17 cellular contexts compared by ENCODE assay signal in genomic region chr13:113162783-113163685, GRCh38. TPM values are rescaled to one million over a fixed set of nuclear protein-coding genes. Genes with fewer than 3 reads are reported as not detected.
DNase-seq lines count a peak whose midpoint lies in the region; ATAC-seq, FAIRE-seq and TF ChIP-seq lines count a peak whose summit lies in the region.
"Had no signal": no experiment of that assay in that cellular context is flagged by ENCODE, and none has a peak within 500 bp of the region (broad histone marks: within the 10 kb centered on the region; RNA-seq: fewer than 3 reads in every experiment).

No MANE protein-coding gene starts in this region.

- H3K36me3 ChIP-seq in K562 (ENCODE audit: control insufficient read depth, insufficient read depth, low read length) (no peaks in the 10 kb centered on the region; the same call in 2 of the 3 replicates), osteoblast (ENCODE audit: insufficient read depth, low read length) (no peaks in the 10 kb centered on the region)

- FAIRE-seq in K562 (lab: Jason Lieb, UNC) = no peak

- H3K27ac Mint-ChIP-seq in activated CD4-positive, alpha-beta T cell treated with anti-CD3 and anti-CD28 coated beads, Interleukin-2, amount 10 ng/mL, durations not matched to agents 7 days and 5 days = peak overlapping the region; percentile 79

- CTCF ChIA-PET in activated CD4-positive, alpha-beta T cell treated with anti-CD3 and anti-CD28 coated beads, Interleukin-2, amount 10 ng/mL, durations not matched to agents 7 days and 5 days (lab: Charles Lee) = no interaction called here
- CTCF ChIA-PET in K562 (lab: Yijun Ruan, JAX; ENCODE audit: low intra/inter-chr PET ratio) = no interaction called here

- WGBS in K562 (ENCODE audit: insufficient coverage, low coverage, missing lambda C conversion rate) = 24% methylated on average over 19 of the region's 25 CpGs

- TF ChIP-seq CTCF in K562 (IDR thresholded peaks at IDR 0.05 in 2 of 3, conservative IDR thresholded peaks at IDR 0.05 in 1 of 3; ENCODE audit: insufficient read depth in 2 of 3, low read depth in 1 of 3, low read length in 3 of 3) (no peak), osteoblast (IDR thresholded peaks at IDR 0.05; ENCODE audit: extremely low read depth, low read depth, low read length) (no peak), omental fat pad (IDR thresholded peaks at IDR 0.05) (no peak)

- H3K27ac ChIP-seq in K562 (ENCODE audit: extremely low read depth, low read depth, low read length) (no peak overlapping the region), osteoblast (ENCODE audit: low read depth, low read length) (no peak overlapping the region)
- H3K27ac ChIP-seq: KMS-11, tibial artery had no signal

- no peaks in the 10 kb centered on the region for H3K9me3 Mint-ChIP-seq in activated CD4-positive, alpha-beta T cell treated with anti-CD3 and anti-CD28 coated beads, Interleukin-2, amount 10 ng/mL, durations not matched to agents 7 days and 5 days
- H3K9me3 Mint-ChIP-seq: brain had no signal

- no peak for TF ChIP-seq RAD21 in K562 (CRISPR knock-in tag; conservative IDR thresholded peaks at IDR 0.05 in 1 of 2, IDR thresholded peaks at IDR 0.05 in 1 of 2)

- no peaks in the 10 kb centered on the region for H3K27me3 Mint-ChIP-seq in activated CD4-positive, alpha-beta T cell treated with anti-CD3 and anti-CD28 coated beads, Interleukin-2, amount 10 ng/mL, durations not matched to agents 7 days and 5 days

- H3K79me2 ChIP-seq in K562 (ENCODE audit: control insufficient read depth, insufficient read depth, low read length) (no peaks in the 10 kb centered on the region), osteoblast (ENCODE audit: insufficient read depth, low read length) (no peaks in the 10 kb centered on the region)

- no peak for TF ChIP-seq EP300 in K562 (IDR thresholded peaks at IDR 0.05; ENCODE audit: low read length)

- H3K4me3 ChIP-seq in K562 (no peak overlapping the region), osteoblast (ENCODE audit: insufficient read depth, low read length) (no peak overlapping the region)
- H3K4me3 ChIP-seq: HAP-1, tibial artery had no signal

- peaks cover 51% of the 10 kb centered on the region for H3K4me1 Mint-ChIP-seq in activated CD4-positive, alpha-beta T cell treated with anti-CD3 and anti-CD28 coated beads, Interleukin-2, amount 10 ng/mL, durations not matched to agents 7 days and 5 days

- no peak overlapping the region for H3K4me3 Mint-ChIP-seq in activated CD4-positive, alpha-beta T cell treated with anti-CD3 and anti-CD28 coated beads, Interleukin-2, amount 10 ng/mL, durations not matched to agents 7 days and 5 days
- H3K4me3 Mint-ChIP-seq: brain had no signal

- peak; percentile 32 for DNase-seq in activated CD4-positive, alpha-beta T cell treated with anti-CD3 and anti-CD28 coated beads, Interleukin-2, amount 10 ng/mL, durations not matched to agents 7 days and 5 days
- DNase-seq in activated CD4-positive, alpha-beta T cell treated with anti-CD3 and anti-CD28 coated beads for 48 hours = no peak
- peak; percentile 11 for DNase-seq in NCI-H1092 (lab: John Stamatoyannopoulos, UW)
- no peak for DNase-seq in K562 (ENCODE audit: extremely low read depth in 1 of 4, low spot score in 3 of 4)
- peak; percentile 58 for DNase-seq in osteoblast (ENCODE audit: insufficient read length, low spot score, missing footprints)
- no peak for DNase-seq in omental fat pad (ENCODE audit: low spot score)
- DNase-seq in AML-193 (lab: John Stamatoyannopoulos, UW) = no peak
- DNase-seq in middle frontal gyrus (ENCODE audit: extremely low spot score, low spot score) = no peak
- DNase-seq: midbrain, SW 1271, tibial artery had no signal

- H3K36me3 Mint-ChIP-seq in activated CD4-positive, alpha-beta T cell treated with anti-CD3 and anti-CD28 coated beads, Interleukin-2, amount 10 ng/mL, durations not matched to agents 7 days and 5 days (ENCODE audit: low read depth) = peaks cover 6% of the 10 kb centered on the region

- H3K9ac ChIP-seq in K562 (ENCODE audit: insufficient read depth in 1 of 2, low read depth in 2 of 2, low read length in 2 of 2) = no peak overlapping the region
- H3K9ac ChIP-seq: KMS-11 had no signal

- BruUV-seq in K562 (replicated peaks; lab: Mats Ljungman, UMichigan) = no TSS peak

- no peak; the same call in 2 of the 3 replicates for ATAC-seq in K562
- ATAC-seq in omental fat pad (ENCODE audit: low FRiP score) = no peak
- ATAC-seq: sciatic nerve had no signal

- H3K4me2 ChIP-seq in K562 (ENCODE audit: insufficient read depth, low read length) (no peak overlapping the region), osteoblast (ENCODE audit: insufficient read depth, low read length) (no peak overlapping the region)
- H3K4me2 ChIP-seq: KMS-11 had no signal

- no peaks in the 10 kb centered on the region for H3K9me1 ChIP-seq in K562 (ENCODE audit: control insufficient read depth, insufficient read depth, low read length)

- H3K4me1 ChIP-seq in K562 (replicated peaks in 1 of 2; ENCODE audit: control insufficient read depth in 2 of 2, insufficient read depth in 2 of 2, low read length in 2 of 2) = peaks cover 0 to 20% of the 10 kb centered on the region in 2 experiments; a peak in 2 of 5 replicates
- no peaks in the 10 kb centered on the region for H3K4me1 ChIP-seq in osteoblast (ENCODE audit: insufficient read depth, low read length)
- H3K4me1 ChIP-seq: HAP-1, tibial artery had no signal

- H2AFZ ChIP-seq in K562 (ENCODE audit: low read depth, low read length) (no peak overlapping the region), osteoblast (ENCODE audit: low read length) (no peak overlapping the region)

- POLR2A ChIA-PET in activated CD4-positive, alpha-beta T cell treated with anti-CD3 and anti-CD28 coated beads, Interleukin-2, amount 10 ng/mL, durations not matched to agents 7 days and 5 days (lab: Charles Lee) = interaction anchor here (0.6 kb wide), 1 partner anchor 18 kb away, joined by 3 read pairs; no protein-coding TSS in a partner anchor
- POLR2A ChIA-PET in K562 (lab: Yijun Ruan, JAX) = no interaction called here

- H3K9me3 ChIP-seq in K562 (replicated peaks; ENCODE audit: control insufficient read depth, insufficient read depth, low read depth, low read length) (no peaks in the 10 kb centered on the region), osteoblast (ENCODE audit: low read depth, low read length) (no peaks in the 10 kb centered on the region)
- H3K9me3 ChIP-seq: HAP-1, tibial artery had no signal

- H3K27me3 ChIP-seq in K562 (ENCODE audit: control insufficient read depth in 2 of 2, insufficient read depth in 2 of 2, low read length in 2 of 2) (no peaks in the 10 kb centered on the region), osteoblast (ENCODE audit: insufficient read depth, low read length) (peaks cover 17% of the 10 kb centered on the region)

- intact Hi-C loops in K562 (cut with micrococcal nuclease) = no loop called here

- no peak for TF ChIP-seq POLR2A in K562 (conservative IDR thresholded peaks at IDR 0.05)

- H4K20me1 ChIP-seq in K562 (replicated peaks; ENCODE audit: control insufficient read depth, insufficient read depth, low read length) (no peaks in the 10 kb centered on the region), osteoblast (ENCODE audit: insufficient read depth, low read length) (no peaks in the 10 kb centered on the region)

- in situ Hi-C loops in K562 (cut with MboI) = no loop called here

RNA-seq across cellular contexts. Expression of gene PROZ, which starts 4.6 kb away (rescaled TPM):
- under 1 TPM in 1 of 2 experiments, not detected in 1; 0.19 TPM for total RNA-seq in activated CD4-positive, alpha-beta T cell treated with anti-CD3 and anti-CD28 coated beads, Interleukin-2, amount 10 ng/mL, durations not matched to agents 7 days and 5 days
- not detected in 2 replicates for total RNA-seq in K562 (2011; cell fraction: chromatin; rRNA removed; ENCODE audit: low replicate concordance)
- total RNA-seq in K562 (2011; cell fraction: nucleolus; rRNA removed) = not detected in 2 replicates
- not detected in 2 replicates for total RNA-seq in K562 (2011; cell fraction: nucleoplasm; rRNA removed)
- total RNA-seq in K562 (2014; rRNA removed) (not detected in 2 replicates), K562 (2014; rRNA removed; fragmentation: Illumina TruSeq; extraction: Trizol) (not detected in 2 replicates), K562 (2015; rRNA removed; fragmentation: Illumina TruSeq; extraction: Trizol) (not detected in 2 replicates), K562 (2021) (not detected in 2 replicates), osteoblast (not detected in 2 replicates), omental fat pad (not detected)
- polyA plus RNA-seq in K562 (2011; rRNA removed) (not detected in 2 replicates), K562 (2014; fragmentation: Illumina TruSeq; extraction: Trizol) (not detected in 2 replicates), K562 (2014; fragmentation: Nextera tagmentation; extraction: Ambion mirVana) (not detected), K562 (2014; rRNA removed) (not detected in 2 replicates)
- not detected in 2 replicates for polyA plus RNA-seq in K562 (2011; cell fraction: cytosol; rRNA removed)
- polyA plus RNA-seq in K562 (2011; cell fraction: nucleus; rRNA removed) = not detected in 2 replicates
- 0.23 and 0.39 TPM in 2 replicates for polyA plus RNA-seq in K562 (2012)
- polyA minus RNA-seq in K562 (2011; rRNA and poly(A)+ RNA removed) = not detected in 2 replicates
- not detected in 2 replicates for polyA minus RNA-seq in K562 (2011; cell fraction: cytosol; rRNA and poly(A)+ RNA removed)
- polyA minus RNA-seq in K562 (2011; cell fraction: nucleus; rRNA and poly(A)+ RNA removed) = not detected in 2 replicates
- total RNA-seq: activated CD8-positive, alpha-beta memory T cell treated with anti-CD3 and anti-CD28 coated beads for 36 hours; epithelial cell of proximal tubule; sciatic nerve had no signal

RNA-seq across cellular contexts. Expression of gene F10, which starts 40.4 kb away (rescaled TPM):
- not detected for total RNA-seq in activated CD4-positive, alpha-beta T cell treated with anti-CD3 and anti-CD28 coated beads, Interleukin-2, amount 10 ng/mL, durations not matched to agents 7 days and 5 days
- total RNA-seq in K562 (2011; cell fraction: chromatin; rRNA removed; ENCODE audit: low replicate concordance) = not detected in 2 replicates
- total RNA-seq in K562 (2011; cell fraction: nucleolus; rRNA removed) = 0.33 TPM in 1 of 2 replicates, not detected in the other
- total RNA-seq in K562 (2011; cell fraction: nucleoplasm; rRNA removed) = not detected in 2 replicates
- total RNA-seq in K562 (2014; rRNA removed) = 0.09 TPM in 1 of 2 replicates, not detected in the other
- total RNA-seq in K562 (2014; rRNA removed; fragmentation: Illumina TruSeq; extraction: Trizol) = not detected in 2 replicates
- total RNA-seq in K562 (2015; rRNA removed; fragmentation: Illumina TruSeq; extraction: Trizol) = not detected in 2 replicates
- 0.20 TPM in 1 of 2 replicates, not detected in the other for total RNA-seq in K562 (2021)
- polyA plus RNA-seq in K562 (2011; rRNA removed) = not detected in 2 replicates
- 0.03 and 0.07 TPM in 2 replicates for polyA plus RNA-seq in K562 (2011; cell fraction: cytosol; rRNA removed)
- polyA plus RNA-seq in K562 (2011; cell fraction: nucleus; rRNA removed) = not detected in 2 replicates
- polyA plus RNA-seq in K562 (2012) = 0.13 and 0.14 TPM in 2 replicates
- polyA plus RNA-seq in K562 (2014; fragmentation: Illumina TruSeq; extraction: Trizol) = 0.07 TPM in 1 of 2 replicates, not detected in the other
- under 1 TPM in 1 of 2 experiments, not detected in 1; 0.04 TPM for polyA plus RNA-seq in K562 (2014; fragmentation: Nextera tagmentation; extraction: Ambion mirVana)
- 0.07 TPM in 1 of 2 replicates, not detected in the other for polyA plus RNA-seq in K562 (2014; rRNA removed)
- not detected in 2 replicates for polyA minus RNA-seq in K562 (2011; rRNA and poly(A)+ RNA removed)
- not detected in 2 replicates for polyA minus RNA-seq in K562 (2011; cell fraction: cytosol; rRNA and poly(A)+ RNA removed)
- polyA minus RNA-seq in K562 (2011; cell fraction: nucleus; rRNA and poly(A)+ RNA removed) = 0.54 TPM in 1 of 2 replicates, not detected in the other
- total RNA-seq in osteoblast = 0.29 TPM in 1 of 2 replicates, not detected in the other
- total RNA-seq in omental fat pad = 10 to 100 TPM; 10.8 to 51.1 (median 13.6) TPM
- total RNA-seq: activated CD8-positive, alpha-beta memory T cell treated with anti-CD3 and anti-CD28 coated beads for 36 hours had no signal

RNA-seq across cellular contexts. Expression of gene PCID2, which starts 45.4 kb away (rescaled TPM):
- total RNA-seq in activated CD4-positive, alpha-beta T cell treated with anti-CD3 and anti-CD28 coated beads, Interleukin-2, amount 10 ng/mL, durations not matched to agents 7 days and 5 days = 10 to 100 TPM; 65.5 to 69.8 TPM
- 154 and 191 TPM in 2 replicates for total RNA-seq in K562 (2011; cell fraction: chromatin; rRNA removed; ENCODE audit: low replicate concordance)
- 77.9 and 86.1 TPM in 2 replicates for total RNA-seq in K562 (2011; cell fraction: nucleolus; rRNA removed)
- total RNA-seq in K562 (2011; cell fraction: nucleoplasm; rRNA removed) = 112 and 117 TPM in 2 replicates
- total RNA-seq in K562 (2014; rRNA removed) = 39.6 and 45.0 TPM in 2 replicates
- 59.6 and 60.7 TPM in 2 replicates for total RNA-seq in K562 (2014; rRNA removed; fragmentation: Illumina TruSeq; extraction: Trizol)
- total RNA-seq in K562 (2015; rRNA removed; fragmentation: Illumina TruSeq; extraction: Trizol) = 44.0 and 46.0 TPM in 2 replicates
- 44.0 and 47.8 TPM in 2 replicates for total RNA-seq in K562 (2021)
- 103 and 117 TPM in 2 replicates for polyA plus RNA-seq in K562 (2011; rRNA removed)
- 36.6 and 57.4 TPM in 2 replicates for polyA plus RNA-seq in K562 (2011; cell fraction: cytosol; rRNA removed)
- polyA plus RNA-seq in K562 (2011; cell fraction: nucleus; rRNA removed) = 134 and 157 TPM in 2 replicates
- polyA plus RNA-seq in K562 (2012) = 36.5 and 36.6 TPM in 2 replicates
- polyA plus RNA-seq in K562 (2014; fragmentation: Illumina TruSeq; extraction: Trizol) = 48.1 and 49.5 TPM in 2 replicates
- 10 to 100 TPM; 67.8 to 87.4 TPM for polyA plus RNA-seq in K562 (2014; fragmentation: Nextera tagmentation; extraction: Ambion mirVana)
- polyA plus RNA-seq in K562 (2014; rRNA removed) = 60.8 and 61.7 TPM in 2 replicates
- 77.6 and 85.6 TPM in 2 replicates for polyA minus RNA-seq in K562 (2011; rRNA and poly(A)+ RNA removed)
- 29.1 and 34.3 TPM in 2 replicates for polyA minus RNA-seq in K562 (2011; cell fraction: cytosol; rRNA and poly(A)+ RNA removed)
- polyA minus RNA-seq in K562 (2011; cell fraction: nucleus; rRNA and poly(A)+ RNA removed) = 61.9 and 99.0 TPM in 2 replicates
- total RNA-seq in osteoblast = 48.5 and 55.4 TPM in 2 replicates
- total RNA-seq in omental fat pad = 10 to 100 TPM; 44.8 to 45.8 (median 44.8) TPM

RNA-seq across cellular contexts. Expression of gene CUL4A, which starts 46.4 kb away (rescaled TPM):
- 10 to 100 TPM; 81.2 to 84.6 TPM for total RNA-seq in activated CD4-positive, alpha-beta T cell treated with anti-CD3 and anti-CD28 coated beads, Interleukin-2, amount 10 ng/mL, durations not matched to agents 7 days and 5 days
- total RNA-seq in K562 (2011; cell fraction: chromatin; rRNA removed; ENCODE audit: low replicate concordance) = 110 and 115 TPM in 2 replicates
- total RNA-seq in K562 (2011; cell fraction: nucleolus; rRNA removed) = 60.2 and 66.6 TPM in 2 replicates
- total RNA-seq in K562 (2011; cell fraction: nucleoplasm; rRNA removed) = 81.5 and 85.5 TPM in 2 replicates
- total RNA-seq in K562 (2014; rRNA removed) (92.0 and 102 TPM in 2 replicates), K562 (2014; rRNA removed; fragmentation: Illumina TruSeq; extraction: Trizol) (63.2 and 75.6 TPM in 2 replicates), K562 (2015; rRNA removed; fragmentation: Illumina TruSeq; extraction: Trizol) (63.8 and 68.1 TPM in 2 replicates), K562 (2021) (75.8 and 79.7 TPM in 2 replicates), osteoblast (128 TPM in 2 replicates), omental fat pad (100 to 1,000 TPM in 1 of 4 donors, 10 to 100 TPM in 3; 70.8 to 145 (median 86.8) TPM)
- polyA plus RNA-seq in K562 (2011; rRNA removed) (42.9 and 47.9 TPM in 2 replicates), K562 (2014; fragmentation: Illumina TruSeq; extraction: Trizol) (60.8 and 62.9 TPM in 2 replicates), K562 (2014; fragmentation: Nextera tagmentation; extraction: Ambion mirVana) (10 to 100 TPM; 21.1 to 27.1 TPM), K562 (2014; rRNA removed) (65.7 and 70.8 TPM in 2 replicates)
- 32.4 and 43.0 TPM in 2 replicates for polyA plus RNA-seq in K562 (2011; cell fraction: cytosol; rRNA removed)
- 56.6 and 68.3 TPM in 2 replicates for polyA plus RNA-seq in K562 (2011; cell fraction: nucleus; rRNA removed)
- polyA plus RNA-seq in K562 (2012) = 39.6 and 53.2 TPM in 2 replicates
- 40.1 and 49.1 TPM in 2 replicates for polyA minus RNA-seq in K562 (2011; rRNA and poly(A)+ RNA removed)
- 28.3 and 31.6 TPM in 2 replicates for polyA minus RNA-seq in K562 (2011; cell fraction: cytosol; rRNA and poly(A)+ RNA removed)
- 31.1 and 34.1 TPM in 2 replicates for polyA minus RNA-seq in K562 (2011; cell fraction: nucleus; rRNA and poly(A)+ RNA removed)

RNA-seq across cellular contexts. Expression of gene F7, which starts 57.4 kb away (rescaled TPM):
- total RNA-seq in activated CD4-positive, alpha-beta T cell treated with anti-CD3 and anti-CD28 coated beads, Interleukin-2, amount 10 ng/mL, durations not matched to agents 7 days and 5 days = not detected
- total RNA-seq in K562 (2011; cell fraction: chromatin; rRNA removed; ENCODE audit: low replicate concordance) = not detected in 2 replicates
- total RNA-seq in K562 (2011; cell fraction: nucleolus; rRNA removed) = not detected in 2 replicates
- not detected in 2 replicates for total RNA-seq in K562 (2011; cell fraction: nucleoplasm; rRNA removed)
- total RNA-seq in K562 (2014; rRNA removed) = not detected in 2 replicates
- not detected in 2 replicates for total RNA-seq in K562 (2014; rRNA removed; fragmentation: Illumina TruSeq; extraction: Trizol)
- not detected in 2 replicates for total RNA-seq in K562 (2015; rRNA removed; fragmentation: Illumina TruSeq; extraction: Trizol)
- total RNA-seq in K562 (2021) = not detected in 2 replicates
- not detected in 2 replicates for polyA plus RNA-seq in K562 (2011; rRNA removed)
- polyA plus RNA-seq in K562 (2011; cell fraction: cytosol; rRNA removed) = not detected in 2 replicates
- not detected in 2 replicates for polyA plus RNA-seq in K562 (2011; cell fraction: nucleus; rRNA removed)
- polyA plus RNA-seq in K562 (2012) = not detected in 2 replicates
- polyA plus RNA-seq in K562 (2014; fragmentation: Illumina TruSeq; extraction: Trizol) = not detected in 2 replicates
- not detected for polyA plus RNA-seq in K562 (2014; fragmentation: Nextera tagmentation; extraction: Ambion mirVana)
- polyA plus RNA-seq in K562 (2014; rRNA removed) = 0.13 TPM in 1 of 2 replicates, not detected in the other
- polyA minus RNA-seq in K562 (2011; rRNA and poly(A)+ RNA removed) = not detected in 2 replicates
- polyA minus RNA-seq in K562 (2011; cell fraction: cytosol; rRNA and poly(A)+ RNA removed) = not detected in 2 replicates
- polyA minus RNA-seq in K562 (2011; cell fraction: nucleus; rRNA and poly(A)+ RNA removed) = not detected in 2 replicates
- under 0.01 TPM in 1 of 2 replicates, not detected in the other for total RNA-seq in osteoblast
- under 1 TPM in 2 of 4 donors, not detected in 2; 0.24 to 0.74 TPM for total RNA-seq in omental fat pad

Comparison
In these comparisons a context has a peak if more than half of its experiments do, and no peak if none do; other contexts are left out.
1. DNase-seq: peak in activated CD4-positive, alpha-beta T cell treated with anti-CD3 and anti-CD28 coated beads, Interleukin-2, amount 10 ng/mL, durations not matched to agents 7 days and 5 days (single experiment), NCI-H1092 (single experiment) and osteoblast (single experiment); none in activated CD4-positive, alpha-beta T cell treated with anti-CD3 and anti-CD28 coated beads for 48 hours (single experiment), K562 (0 of 4), omental fat pad (single experiment), AML-193 (0 of 2) and middle frontal gyrus (single experiment).